In the genomic region with DNA sequence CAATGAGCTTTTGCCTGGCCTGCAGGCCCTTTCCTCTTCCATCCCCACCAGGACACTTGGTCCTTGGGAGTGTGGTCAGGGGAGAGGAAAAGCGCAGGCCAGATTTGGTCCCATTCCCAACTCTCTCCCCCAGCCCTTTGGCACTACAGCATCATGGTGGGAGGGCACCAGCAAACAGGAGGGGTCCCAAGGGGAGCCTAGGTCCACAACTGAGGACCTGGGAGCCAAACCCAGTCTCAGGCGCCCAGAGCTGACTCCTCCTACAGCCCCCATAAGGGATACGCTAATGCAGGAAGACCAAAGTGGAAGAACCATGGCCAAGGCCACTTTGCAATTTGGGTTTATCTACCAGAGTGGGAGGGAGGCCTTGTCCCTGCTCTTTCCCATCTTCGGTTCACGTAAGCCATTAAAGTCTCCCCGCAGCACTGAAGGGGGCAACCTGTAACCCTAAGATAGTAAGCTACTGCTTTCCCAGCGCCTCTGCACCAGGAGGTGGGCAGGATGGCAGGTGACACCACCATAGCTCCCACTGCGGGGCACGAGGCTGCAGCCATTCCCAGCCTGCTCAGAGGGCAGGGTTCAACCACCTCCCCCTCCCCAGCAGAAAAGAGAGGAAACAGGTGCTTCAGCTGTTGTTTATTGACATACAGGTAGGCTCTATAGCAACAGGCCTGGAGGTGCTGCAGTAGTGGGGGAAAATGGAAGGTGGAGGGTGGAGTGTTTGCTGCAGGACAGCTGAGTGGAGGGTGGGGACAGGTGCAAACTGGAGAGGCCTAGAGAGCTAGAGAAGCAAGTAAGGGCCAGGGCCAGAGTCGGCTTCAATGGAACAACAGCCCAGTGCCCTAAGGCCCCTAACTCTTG, we compare ENCODE assay signal across 11 cellular contexts. TPM values are rescaled to one million over a fixed set of nuclear protein-coding genes. Genes with fewer than 3 reads are reported as not detected.
DNase-seq lines count a peak whose midpoint lies in the region; ATAC-seq and TF ChIP-seq lines count a peak whose summit lies in the region.
"Had no signal": no experiment of that assay in that cellular context is flagged by ENCODE, and none has a peak within 500 bp of the region (broad histone marks: within the 10 kb centered on the region; RNA-seq: fewer than 3 reads in every experiment).

No MANE protein-coding gene starts in this region.

- WGBS in lung, 2 donors = 84 to 89% methylated on average over 10 of the region's 10 CpGs

- H3K4me3 Mint-ChIP-seq in GM23338 = peak overlapping the region; percentile 75

- H3K4me1 ChIP-seq in GM23338 (ENCODE audit: insufficient read depth) (peaks cover 15% of the 10 kb centered on the region; the same call in 1 of the 2 replicates), lung (ENCODE audit: control insufficient read depth in 2 of 2, insufficient read depth in 2 of 2, low read length in 2 of 2) (no peaks in the 10 kb centered on the region)

- peaks cover 21% of the 10 kb centered on the region for H3K4me1 Mint-ChIP-seq in GM23338

- H3K4me3 ChIP-seq in GM23338 (peak overlapping the region; percentile 50; the same call in 1 of the 2 replicates), lung (no peak overlapping the region)

- H3K9me3 ChIP-seq in lung (ENCODE audit: control insufficient read depth in 2 of 2, insufficient read depth in 1 of 2, low read length in 1 of 2) = no peaks in the 10 kb centered on the region

- peaks cover 36% of the 10 kb centered on the region for H3K36me3 ChIP-seq in GM23338 (ENCODE audit: insufficient read depth)
- H3K36me3 ChIP-seq in lung (ENCODE audit: control insufficient read depth in 2 of 2, insufficient read depth in 2 of 2, low read length in 2 of 2) = peaks cover 17 to 41% of the 10 kb centered on the region in 2 donors

- H4K20me1 ChIP-seq in GM23338 (replicated peaks; ENCODE audit: insufficient read depth) = peaks cover 39% of the 10 kb centered on the region

- H3F3A ChIP-seq in GM23338 (replicated peaks; ENCODE audit: low read depth) = peaks cover 66% of the 10 kb centered on the region

- no peak overlapping the region for H3K27ac Mint-ChIP-seq in GM23338

- H3K27ac ChIP-seq in GM23338 (ENCODE audit: low read depth) (peak overlapping the region; percentile 70), lung (ENCODE audit: low read depth in 1 of 2, low read length in 1 of 2) (peak overlapping the region in 1 of 2 donors; percentile 72)
- H3K27ac ChIP-seq: KMS-11 had no signal

- H3K27me3 ChIP-seq in GM23338 (ENCODE audit: insufficient read depth) (peaks cover 21% of the 10 kb centered on the region), lung (ENCODE audit: control insufficient read depth, insufficient read depth) (no peaks in the 10 kb centered on the region)

- no peaks in the 10 kb centered on the region for H3K9me2 ChIP-seq in GM23338 (ENCODE audit: insufficient read depth)

- H2AFZ ChIP-seq in GM23338 = no peak overlapping the region

- H3K4me2 ChIP-seq in GM23338 = peak overlapping the region; percentile 79
- H3K4me2 ChIP-seq: KMS-11 had no signal

- H3K36me3 Mint-ChIP-seq in GM23338 (ENCODE audit: low read depth) = peaks cover 57% of the 10 kb centered on the region

- DNase-seq in DMS153 treated with DMSO at 0.1 percent for 48 hours (lab: John Stamatoyannopoulos, UW; ENCODE audit: unreplicated experiment) = peak; percentile 26
- DNase-seq in GM23338 (ENCODE audit: low spot score) = peak; percentile 20
- DNase-seq in NCI-H748 treated with DMSO at 0.1 percent for 48 hours (lab: John Stamatoyannopoulos, UW) = peak; percentile 72
- peak; percentile 65 for DNase-seq in lung (ENCODE audit: low spot score)
- no peak for DNase-seq in SIG-M5 treated with dmso at 0.1 percent for 504 hours (lab: John Stamatoyannopoulos, UW; ENCODE audit: unreplicated experiment)
- no peak for DNase-seq in Ammon's horn (ENCODE audit: low spot score)
- DNase-seq: aorta had no signal

- no peak for TF ChIP-seq CTCF in GM23338 (conservative IDR thresholded peaks at IDR 0.05; ENCODE audit: low read depth in 2 of 2)
- TF ChIP-seq CTCF in lung (IDR thresholded peaks at IDR 0.05; ENCODE audit: control extremely low read depth, extremely low read depth) = no peak

- peaks cover 50% of the 10 kb centered on the region for H3K27me3 Mint-ChIP-seq in GM23338 (ENCODE audit: insufficient read depth, low read depth, poor library complexity)

- H3K79me2 ChIP-seq in GM23338 (replicated peaks; ENCODE audit: insufficient read depth) = no peaks in the 10 kb centered on the region

- H3K9me3 Mint-ChIP-seq in GM23338 = peaks cover 3% of the 10 kb centered on the region; the same call in 1 of the 3 replicates

- no peak for ATAC-seq in GM23338
- no peak for ATAC-seq in lung (ENCODE audit: insufficient read depth, low FRiP score)
- ATAC-seq in GM19395 (IDR thresholded peaks at IDR 0.05; ENCODE audit: unreplicated experiment) = no peak
- ATAC-seq in GM21825 (IDR thresholded peaks at IDR 0.05; ENCODE audit: unreplicated experiment) = no peak

TF ChIP-seq in GM23338, 12 proteins besides CTCF, POLR2A, EP300 and RAD21:
- TF ChIP-seq POLR2AphosphoS5 (IDR thresholded peaks at IDR 0.05; ENCODE audit: low read depth) = peak; percentile 8; the same call in 1 of the 2 replicates
- TF ChIP-seq, protein P1, sequence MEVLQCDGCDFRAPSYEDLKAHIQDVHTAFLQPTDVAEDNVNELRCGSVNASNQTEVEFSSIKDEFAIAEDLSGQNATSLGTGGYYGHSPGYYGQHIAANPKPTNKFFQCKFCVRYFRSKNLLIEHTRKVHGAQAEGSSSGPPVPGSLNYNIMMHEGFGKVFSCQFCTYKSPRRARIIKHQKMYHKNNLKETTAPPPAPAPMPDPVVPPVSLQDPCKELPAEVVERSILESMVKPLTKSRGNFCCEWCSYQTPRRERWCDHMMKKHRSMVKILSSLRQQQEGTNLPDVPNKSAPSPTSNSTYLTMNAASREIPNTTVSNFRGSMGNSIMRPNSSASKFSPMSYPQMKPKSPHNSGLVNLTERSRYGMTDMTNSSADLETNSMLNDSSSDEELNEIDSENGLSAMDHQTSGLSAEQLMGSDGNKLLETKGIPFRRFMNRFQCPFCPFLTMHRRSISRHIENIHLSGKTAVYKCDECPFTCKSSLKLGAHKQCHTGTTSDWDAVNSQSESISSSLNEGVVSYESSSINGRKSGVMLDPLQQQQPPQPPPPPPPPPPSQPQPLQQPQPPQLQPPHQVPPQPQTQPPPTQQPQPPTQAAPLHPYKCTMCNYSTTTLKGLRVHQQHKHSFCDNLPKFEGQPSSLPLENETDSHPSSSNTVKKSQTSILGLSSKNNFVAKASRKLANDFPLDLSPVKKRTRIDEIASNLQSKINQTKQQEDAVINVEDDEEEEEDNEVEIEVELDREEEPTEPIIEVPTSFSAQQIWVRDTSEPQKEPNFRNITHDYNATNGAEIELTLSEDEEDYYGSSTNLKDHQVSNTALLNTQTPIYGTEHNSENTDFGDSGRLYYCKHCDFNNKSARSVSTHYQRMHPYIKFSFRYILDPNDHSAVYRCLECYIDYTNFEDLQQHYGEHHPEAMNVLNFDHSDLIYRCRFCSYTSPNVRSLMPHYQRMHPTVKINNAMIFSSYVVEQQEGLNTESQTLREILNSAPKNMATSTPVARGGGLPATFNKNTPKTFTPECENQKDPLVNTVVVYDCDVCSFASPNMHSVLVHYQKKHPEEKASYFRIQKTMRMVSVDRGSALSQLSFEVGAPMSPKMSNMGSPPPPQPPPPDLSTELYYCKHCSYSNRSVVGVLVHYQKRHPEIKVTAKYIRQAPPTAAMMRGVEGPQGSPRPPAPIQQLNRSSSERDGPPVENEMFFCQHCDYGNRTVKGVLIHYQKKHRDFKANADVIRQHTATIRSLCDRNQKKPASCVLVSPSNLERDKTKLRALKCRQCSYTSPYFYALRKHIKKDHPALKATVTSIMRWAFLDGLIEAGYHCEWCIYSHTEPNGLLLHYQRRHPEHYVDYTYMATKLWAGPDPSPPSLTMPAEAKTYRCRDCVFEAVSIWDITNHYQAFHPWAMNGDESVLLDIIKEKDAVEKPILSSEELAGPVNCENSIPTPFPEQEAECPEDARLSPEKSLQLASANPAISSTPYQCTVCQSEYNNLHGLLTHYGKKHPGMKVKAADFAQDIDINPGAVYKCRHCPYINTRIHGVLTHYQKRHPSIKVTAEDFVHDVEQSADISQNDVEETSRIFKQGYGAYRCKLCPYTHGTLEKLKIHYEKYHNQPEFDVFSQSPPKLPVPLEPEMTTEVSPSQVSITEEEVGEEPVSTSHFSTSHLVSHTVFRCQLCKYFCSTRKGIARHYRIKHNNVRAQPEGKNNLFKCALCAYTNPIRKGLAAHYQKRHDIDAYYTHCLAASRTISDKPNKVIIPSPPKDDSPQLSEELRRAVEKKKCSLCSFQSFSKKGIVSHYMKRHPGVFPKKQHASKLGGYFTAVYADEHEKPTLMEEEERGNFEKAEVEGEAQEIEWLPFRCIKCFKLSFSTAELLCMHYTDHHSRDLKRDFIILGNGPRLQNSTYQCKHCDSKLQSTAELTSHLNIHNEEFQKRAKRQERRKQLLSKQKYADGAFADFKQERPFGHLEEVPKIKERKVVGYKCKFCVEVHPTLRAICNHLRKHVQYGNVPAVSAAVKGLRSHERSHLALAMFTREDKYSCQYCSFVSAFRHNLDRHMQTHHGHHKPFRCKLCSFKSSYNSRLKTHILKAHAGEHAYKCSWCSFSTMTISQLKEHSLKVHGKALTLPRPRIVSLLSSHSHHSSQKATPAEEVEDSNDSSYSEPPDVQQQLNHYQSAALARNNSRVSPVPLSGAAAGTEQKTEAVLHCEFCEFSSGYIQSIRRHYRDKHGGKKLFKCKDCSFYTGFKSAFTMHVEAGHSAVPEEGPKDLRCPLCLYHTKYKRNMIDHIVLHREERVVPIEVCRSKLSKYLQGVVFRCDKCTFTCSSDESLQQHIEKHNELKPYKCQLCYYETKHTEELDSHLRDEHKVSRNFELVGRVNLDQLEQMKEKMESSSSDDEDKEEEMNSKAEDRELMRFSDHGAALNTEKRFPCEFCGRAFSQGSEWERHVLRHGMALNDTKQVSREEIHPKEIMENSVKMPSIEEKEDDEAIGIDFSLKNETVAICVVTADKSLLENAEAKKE (CRISPR knock-in tag; IDR thresholded peaks at IDR 0.05) = no peak
TF ChIP-seq in GM23338: peak in this region for 1.

RNA-seq across cellular contexts. Expression of a gene that starts 1.1 kb away (rescaled TPM):
- total RNA-seq in GM23338 (2014; rRNA removed; shearing (Covaris generic)) = 2.8 and 3.3 TPM in 2 replicates
- polyA plus RNA-seq in GM23338 (2016; fragmentation: Nextera tagmentation; extraction: Ambion mirVana) = 0.70 and 0.71 TPM in 2 replicates
- 10 to 100 TPM in 1 of 2 donors, 1 to 10 TPM in 1; 4.0 to 25.2 TPM for total RNA-seq in lung
- polyA plus RNA-seq in lung = 10 to 100 TPM in 1 of 2 donors, 1 to 10 TPM in 1; 8.4 to 13.0 TPM
- total RNA-seq: RPMI7951 had no signal

RNA-seq across cellular contexts. Expression of a gene that starts 32.4 kb away (rescaled TPM):
- total RNA-seq in GM23338 (2014; rRNA removed; shearing (Covaris generic)) = 1,067 and 1,137 TPM in 2 replicates
- polyA plus RNA-seq in GM23338 (2016; fragmentation: Nextera tagmentation; extraction: Ambion mirVana) (432 and 445 TPM in 2 replicates), lung (100 to 1,000 TPM; 235 to 867 TPM)
- 100 to 1,000 TPM; 298 to 711 TPM for total RNA-seq in lung

Comparison
In these comparisons a context has a peak if more than half of its experiments do, and no peak if none do; other contexts are left out.
1. DNase-seq: peak in DMS153 treated with DMSO at 0.1 percent for 48 hours (single experiment), GM23338 (single experiment), NCI-H748 treated with DMSO at 0.1 percent for 48 hours (single experiment) and lung (single experiment); none in SIG-M5 treated with dmso at 0.1 percent for 504 hours (single experiment) and Ammon's horn (single experiment).